ENCODE assay signal across 22 cellular contexts in genomic region chr16:70795513-70795912, GRCh38.
"Had no signal": no experiment of that assay in that cellular context is flagged by ENCODE, and none has a peak within 500 bp of the region (broad histone marks: within the 10 kb centered on the region; RNA-seq: fewer than 3 reads in every experiment).

No MANE protein-coding gene starts in this region.

- H3K27me3 ChIP-seq: ascending aorta, body of pancreas had no signal

- DNase-seq: activated CD4-positive, alpha-beta T cell treated with anti-CD3 and anti-CD28 coated beads for 48 hours; activated CD4-positive, alpha-beta T cell treated with anti-CD3 and anti-CD28 coated beads, Interleukin-2, amount 50 U/mL, for 4 hours; activated CD8-positive, alpha-beta memory T cell treated with anti-CD3 and anti-CD28 coated beads, Interleukin-2, amount 50 U/mL, for 48 hours; activated CD8-positive, alpha-beta T cell treated with anti-CD3 and anti-CD28 coated beads, Interleukin-2, amount 10 ng/mL, durations not matched to agents 7 days and 5 days; activated effector memory CD4-positive, alpha-beta T cell treated with Interleukin-2 at 50 U/mL for 16 hours; activated naive CD4-positive, alpha-beta T cell treated with Interleukin-2 at 50 U/mL for 16 hours; activated naive CD8-positive, alpha-beta T cell treated with anti-CD3 and anti-CD28 coated beads, Interleukin-2, amount 50 U/mL, for 24 hours; activated T-cell treated with anti-CD3 and anti-CD28 coated beads, Interleukin-2, amount 50 U/mL, for 24 hours; amniotic stem cell; body of pancreas; central memory CD4-positive, alpha-beta T cell; NCI-H1092 treated with DMSO at 0.1 percent for 48 hours; NCI-H1417 treated with DMSO at 0.1 percent for 48 hours; NCI-H1694; NCI-H2029; NCI-H345; NCI-H510A; NCI-H526 treated with DMSO at 0.1 percent for 48 hours; NCI-H82; PC-3; SHP77 treated with DMSO at 0.1 percent for 48 hours had no signal

- H3K4me3 ChIP-seq: ascending aorta, body of pancreas had no signal

- H3K9me3 ChIP-seq: ascending aorta, body of pancreas had no signal

- H3K27ac ChIP-seq: ascending aorta, body of pancreas had no signal

- H3K36me3 ChIP-seq: ascending aorta had no signal
